Comparison of ENCODE assay signal across 13 cellular contexts in the genomic region with DNA sequence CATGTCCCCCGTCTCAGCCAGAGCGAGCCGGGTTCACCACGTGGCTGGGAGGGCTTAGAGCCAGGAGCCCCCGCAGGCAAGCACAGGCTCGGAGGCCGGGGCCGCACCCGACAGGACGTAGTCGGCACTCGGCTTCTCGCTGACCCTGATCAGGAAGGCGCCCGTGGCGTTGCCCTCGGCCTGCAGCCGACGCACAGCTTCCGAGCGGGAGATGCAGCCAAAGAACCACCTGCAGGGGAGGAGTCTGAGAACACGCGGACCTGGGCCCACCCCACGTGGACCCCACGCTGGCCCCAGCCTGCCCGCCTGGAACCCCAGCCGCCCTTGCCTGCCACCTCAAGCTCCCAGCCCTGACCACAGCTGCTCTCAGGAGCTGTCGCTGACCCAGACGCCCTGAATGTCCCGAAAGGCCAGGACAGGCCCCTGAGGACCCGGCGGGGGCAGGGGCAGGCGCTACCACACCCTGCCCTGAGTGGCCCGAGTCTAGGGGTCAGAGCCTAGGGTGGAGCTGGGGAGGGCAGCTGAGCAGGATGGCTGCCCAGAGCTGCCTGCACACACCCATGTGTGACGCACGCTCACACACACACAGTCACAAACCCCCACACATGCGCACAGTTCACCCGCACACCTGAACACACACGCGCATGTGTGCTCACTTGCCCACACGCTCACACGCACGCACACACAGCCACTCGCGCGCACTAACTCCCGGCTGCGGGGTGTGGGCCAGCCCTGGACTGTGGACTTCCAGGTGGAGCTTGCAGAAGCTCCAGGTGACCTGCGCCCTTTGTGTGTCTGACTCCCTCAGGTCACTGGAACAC. TPM values are rescaled to one million over a fixed set of nuclear protein-coding genes. Genes with fewer than 3 reads are reported as not detected.
A peak's percentile ranks its signal among the peaks of the same experiment; 100 is the strongest.
DNase-seq lines count a peak whose midpoint lies in the region; FAIRE-seq and TF ChIP-seq lines count a peak whose summit lies in the region.
"Had no signal": no experiment of that assay in that cellular context is flagged by ENCODE, and none has a peak within 500 bp of the region (broad histone marks: within the 10 kb centered on the region; RNA-seq: fewer than 3 reads in every experiment).

No MANE protein-coding gene starts in this region.

- FAIRE-seq in kidney (lab: Jason Lieb, UNC): no peak

- H3K9ac ChIP-seq in kidney (ENCODE audit: low read length in 2 of 2): no peak overlapping the region

- no peak overlapping the region for H3K4me3 Mint-ChIP-seq in activated T-helper 2 cell treated with anti-CD3 and anti-CD28 coated beads, Interferon-gamma antibody, Interleukin-2, Interleukin-4, amounts not matched to agents 10 μg/mL and 5 μg/mL and 100 μg/mL, durations not matched to agents 14 hours and 24 hours and 36 hours (ENCODE audit: low read depth)
- H3K4me3 Mint-ChIP-seq: naive thymus-derived CD8-positive, alpha-beta T cell had no signal

- H3K9me3 Mint-ChIP-seq in activated T-helper 2 cell treated with anti-CD3 and anti-CD28 coated beads, Interferon-gamma antibody, Interleukin-2, Interleukin-4, amounts not matched to agents 10 μg/mL and 5 μg/mL and 100 μg/mL, durations not matched to agents 14 hours and 24 hours and 36 hours: no peaks in the 10 kb centered on the region
- H3K9me3 Mint-ChIP-seq: naive thymus-derived CD8-positive, alpha-beta T cell had no signal

- H3K4me3 ChIP-seq in BE2C (ENCODE audit: low read depth, low read length) (no peak overlapping the region), kidney (ENCODE audit: low read length in 2 of 2) (no peak overlapping the region), coronary artery (no peak overlapping the region)
- H3K4me3 ChIP-seq: HAP-1, upper lobe of left lung had no signal

- no peaks in the 10 kb centered on the region for H3K27me3 Mint-ChIP-seq in activated T-helper 2 cell treated with anti-CD3 and anti-CD28 coated beads, Interferon-gamma antibody, Interleukin-2, Interleukin-4, amounts not matched to agents 10 μg/mL and 5 μg/mL and 100 μg/mL, durations not matched to agents 14 hours and 24 hours and 36 hours (ENCODE audit: low read depth)
- H3K27me3 Mint-ChIP-seq: naive thymus-derived CD8-positive, alpha-beta T cell had no signal

- no peak overlapping the region for H3K27ac Mint-ChIP-seq in activated T-helper 2 cell treated with anti-CD3 and anti-CD28 coated beads, Interferon-gamma antibody, Interleukin-2, Interleukin-4, amounts not matched to agents 10 μg/mL and 5 μg/mL and 100 μg/mL, durations not matched to agents 14 hours and 24 hours and 36 hours

- no peaks in the 10 kb centered on the region for H3K36me3 Mint-ChIP-seq in activated T-helper 2 cell treated with anti-CD3 and anti-CD28 coated beads, Interferon-gamma antibody, Interleukin-2, Interleukin-4, amounts not matched to agents 10 μg/mL and 5 μg/mL and 100 μg/mL, durations not matched to agents 14 hours and 24 hours and 36 hours (ENCODE audit: low read depth)
- H3K36me3 Mint-ChIP-seq: naive thymus-derived CD8-positive, alpha-beta T cell had no signal

- H3K27ac ChIP-seq in kidney (ENCODE audit: low read depth in 2 of 2, low read length in 2 of 2) (no peak overlapping the region), coronary artery (no peak overlapping the region)

- H3K36me3 ChIP-seq in BE2C (no peaks in the 10 kb centered on the region), kidney (ENCODE audit: control insufficient read depth in 1 of 2, insufficient read depth in 2 of 2, low read length in 2 of 2) (no peaks in the 10 kb centered on the region)
- H3K36me3 ChIP-seq: HAP-1, upper lobe of left lung had no signal

- peaks cover 6% of the 10 kb centered on the region for H3K4me1 ChIP-seq in BE2C
- peaks cover 0 to 4% of the 10 kb centered on the region in 2 donors for H3K4me1 ChIP-seq in kidney (ENCODE audit: control insufficient read depth in 1 of 2, insufficient read depth in 1 of 2, low read depth in 1 of 2, low read length in 2 of 2)
- H3K4me1 ChIP-seq: HAP-1 had no signal

- TF ChIP-seq CTCF in BE2C (IDR thresholded peaks at IDR 0.05; ENCODE audit: low read depth, low read length): no peak
- TF ChIP-seq CTCF in kidney (IDR thresholded peaks at IDR 0.05; ENCODE audit: borderline replicate concordance, extremely low read depth, insufficient read depth): no peak
- TF ChIP-seq CTCF in coronary artery (IDR thresholded peaks at IDR 0.05): no peak

- DNase-seq in BE2C (peak; percentile 21), kidney (peak; percentile 86), NCI-H146 (lab: John Stamatoyannopoulos, UW) (no peak), coronary artery (ENCODE audit: low spot score) (no peak)
- no peak for DNase-seq in activated T-helper 2 cell treated with anti-CD3 and anti-CD28 coated beads, Interferon-gamma antibody, Interleukin-2, Interleukin-4, amounts not matched to agents 10 μg/mL and 5 μg/mL and 100 μg/mL, durations not matched to agents 14 hours and 24 hours and 36 hours (ENCODE audit: low spot score)
- DNase-seq: activated CD4-positive, alpha-beta T cell treated with anti-CD3 and anti-CD28 coated beads, Interleukin-2, amount 50 U/mL, for 1 hour; DMS 273 treated with DMSO at 0.1 percent for 48 hours; NCI-H187 treated with DMSO at 0.1 percent for 48 hours; stimulated activated CD4-positive, alpha-beta T cell treated with anti-CD3 and anti-CD28 coated beads, Interleukin-4, amount 100 ng/mL, for 4 hours had no signal

- peaks cover 5% of the 10 kb centered on the region for H3K4me1 Mint-ChIP-seq in activated T-helper 2 cell treated with anti-CD3 and anti-CD28 coated beads, Interferon-gamma antibody, Interleukin-2, Interleukin-4, amounts not matched to agents 10 μg/mL and 5 μg/mL and 100 μg/mL, durations not matched to agents 14 hours and 24 hours and 36 hours (ENCODE audit: low read depth)

- H3K9me3 ChIP-seq in BE2C (no peaks in the 10 kb centered on the region), kidney (ENCODE audit: control insufficient read depth in 1 of 2, low read length in 2 of 2) (no peaks in the 10 kb centered on the region)
- H3K9me3 ChIP-seq: HAP-1, upper lobe of left lung had no signal

- no peaks in the 10 kb centered on the region for H3K27me3 ChIP-seq in BE2C
- H3K27me3 ChIP-seq: upper lobe of left lung had no signal

- intact Hi-C loops in kidney (cut with DNase I): loop anchor here (5.0 kb wide), 1 partner anchor 442 kb away; a partner anchor contains a TSS
- intact Hi-C loops in activated T-helper 2 cell treated with anti-CD3 and anti-CD28 coated beads, Interferon-gamma antibody, Interleukin-2, Interleukin-4, amounts not matched to agents 10 μg/mL and 5 μg/mL and 100 μg/mL, durations not matched to agents 14 hours and 24 hours and 36 hours (cut with micrococcal nuclease): loop anchor here (5.0 kb wide), 2 partner anchors 102 to 422 kb away; a partner anchor contains a TSS

TF ChIP-seq in PFSK-1, 5 proteins besides CTCF, POLR2A, EP300 and RAD21 (continues in another document):
- TF ChIP-seq FOXP2 (optimal IDR thresholded peaks at IDR 0.05; ENCODE audit: borderline replicate concordance, extremely low read depth, extremely low read length, insufficient read depth): peak; percentile 30

RNA-seq across cellular contexts. Expression of a gene that starts 2.1 kb away (rescaled TPM):
- 1.2 TPM for polyA plus RNA-seq in BE2C (2012; ENCODE audit: insufficient read depth, insufficient read length, low read depth)
- polyA plus RNA-seq in PFSK-1 (2012; ENCODE audit: insufficient read length, low read depth): 0.49 TPM
- 1.1 TPM for total RNA-seq in kidney
- polyA plus RNA-seq in kidney (ENCODE audit: insufficient read depth, low read depth, low replicate concordance): 0.26 TPM
- 0.32 and 0.46 TPM in 2 replicates for total RNA-seq in activated T-helper 2 cell treated with anti-CD3 and anti-CD28 coated beads, Interferon-gamma antibody, Interleukin-2, Interleukin-4, amounts not matched to agents 10 μg/mL and 5 μg/mL and 100 μg/mL, durations not matched to agents 14 hours and 24 hours and 36 hours

RNA-seq across cellular contexts. Expression of a gene that starts 12.5 kb away (rescaled TPM):
- polyA plus RNA-seq in BE2C (2012; ENCODE audit: insufficient read depth, insufficient read length, low read depth): not detected
- polyA plus RNA-seq in PFSK-1 (2012; ENCODE audit: insufficient read length, low read depth): 0.19 TPM
- 0.38 TPM for total RNA-seq in kidney
- not detected for polyA plus RNA-seq in kidney (ENCODE audit: insufficient read depth, low read depth, low replicate concordance)
- total RNA-seq in activated T-helper 2 cell treated with anti-CD3 and anti-CD28 coated beads, Interferon-gamma antibody, Interleukin-2, Interleukin-4, amounts not matched to agents 10 μg/mL and 5 μg/mL and 100 μg/mL, durations not matched to agents 14 hours and 24 hours and 36 hours: not detected in 2 replicates
- total RNA-seq: naive thymus-derived CD8-positive, alpha-beta T cell; upper lobe of left lung had no signal
- polyA plus RNA-seq: naive thymus-derived CD8-positive, alpha-beta T cell had no signal

RNA-seq across cellular contexts. Expression of a gene that starts 14.5 kb away (rescaled TPM):
- polyA plus RNA-seq in BE2C (2012; ENCODE audit: insufficient read depth, insufficient read length, low read depth): 447 TPM
- 283 TPM for polyA plus RNA-seq in PFSK-1 (2012; ENCODE audit: insufficient read length, low read depth)
- total RNA-seq in kidney: 578 TPM
- polyA plus RNA-seq in kidney (ENCODE audit: insufficient read depth, low read depth, low replicate concordance): 961 TPM
- total RNA-seq in activated T-helper 2 cell treated with anti-CD3 and anti-CD28 coated beads, Interferon-gamma antibody, Interleukin-2, Interleukin-4, amounts not matched to agents 10 μg/mL and 5 μg/mL and 100 μg/mL, durations not matched to agents 14 hours and 24 hours and 36 hours: 135 and 143 TPM in 2 replicates

RNA-seq across cellular contexts. Expression of a gene that starts 18.9 kb away (rescaled TPM):
- polyA plus RNA-seq in BE2C (2012; ENCODE audit: insufficient read depth, insufficient read length, low read depth): not detected
- not detected for polyA plus RNA-seq in PFSK-1 (2012; ENCODE audit: insufficient read length, low read depth)
- 1.6 TPM for total RNA-seq in kidney
- 0.47 TPM for polyA plus RNA-seq in kidney (ENCODE audit: insufficient read depth, low read depth, low replicate concordance)
- 0.18 and 0.27 TPM in 2 replicates for total RNA-seq in activated T-helper 2 cell treated with anti-CD3 and anti-CD28 coated beads, Interferon-gamma antibody, Interleukin-2, Interleukin-4, amounts not matched to agents 10 μg/mL and 5 μg/mL and 100 μg/mL, durations not matched to agents 14 hours and 24 hours and 36 hours

RNA-seq across cellular contexts. Expression of a gene that starts 36.2 kb away (rescaled TPM):
- polyA plus RNA-seq in BE2C (2012; ENCODE audit: insufficient read depth, insufficient read length, low read depth): 3,079 TPM
- polyA plus RNA-seq in PFSK-1 (2012; ENCODE audit: insufficient read length, low read depth): 17.5 TPM
- total RNA-seq in kidney: 18.1 TPM
- 1.5 TPM for polyA plus RNA-seq in kidney (ENCODE audit: insufficient read depth, low read depth, low replicate concordance)
- total RNA-seq in activated T-helper 2 cell treated with anti-CD3 and anti-CD28 coated beads, Interferon-gamma antibody, Interleukin-2, Interleukin-4, amounts not matched to agents 10 μg/mL and 5 μg/mL and 100 μg/mL, durations not matched to agents 14 hours and 24 hours and 36 hours: 1.4 and 2.4 TPM in 2 replicates
- polyA plus RNA-seq: naive thymus-derived CD8-positive, alpha-beta T cell had no signal

Comparison
In these comparisons a context has a peak if more than half of its experiments do, and no peak if none do; other contexts are left out.
1. DNase-seq: peak in BE2C (single experiment) and kidney (single experiment); none in NCI-H146 (single experiment), activated T-helper 2 cell treated with anti-CD3 and anti-CD28 coated beads, Interferon-gamma antibody, Interleukin-2, Interleukin-4, amounts not matched to agents 10 μg/mL and 5 μg/mL and 100 μg/mL, durations not matched to agents 14 hours and 24 hours and 36 hours (single experiment) and coronary artery (single experiment).